In the genomic region with DNA sequence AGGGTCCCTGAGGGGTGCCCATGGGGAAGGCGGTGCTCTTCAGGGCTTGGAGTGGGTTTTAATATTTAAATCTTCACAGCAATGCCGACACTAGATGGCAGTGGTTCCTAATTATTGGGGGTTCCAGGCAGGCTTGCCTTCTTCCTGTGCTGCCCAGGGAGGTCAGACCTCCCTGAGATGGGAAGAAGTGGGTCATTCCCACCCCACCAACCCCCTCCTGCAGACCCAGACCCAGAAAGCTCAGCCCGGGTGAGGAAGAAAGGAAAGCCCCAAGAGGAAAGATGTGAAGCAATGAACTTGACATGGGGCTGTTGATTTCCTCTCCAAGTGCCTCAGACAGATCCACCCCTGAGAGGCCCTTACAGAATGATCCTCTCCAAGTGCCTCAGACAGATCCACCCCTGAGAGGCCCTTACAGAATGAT, we compare ENCODE assay signal across 8 cellular contexts.
DNase-seq lines count a peak whose midpoint lies in the region; ATAC-seq lines count a peak whose summit lies in the region.

No MANE protein-coding gene starts in this region.

- ATAC-seq in GM18867 (IDR thresholded peaks at IDR 0.05; ENCODE audit: unreplicated experiment) (peak; percentile 89), HG03060 (IDR thresholded peaks at IDR 0.05; ENCODE audit: low read depth, unreplicated experiment) (peak; percentile 54), left colon (peak; percentile 86)

- intact Hi-C loops in left colon (cut with DNase I, micrococcal nuclease), result no loop called here

- DNase-seq in Ammon's horn (ENCODE audit: low spot score) (peak; percentile 86), NCI-H2196 treated with DMSO at 0.1 percent for 48 hours (lab: John Stamatoyannopoulos, UW; ENCODE audit: unreplicated experiment) (peak; percentile 35), left colon (peak; percentile 42 to 70)
- peak; percentile 9 to 38 (median 22) for DNase-seq in activated CD4-positive, CD25-positive, alpha-beta regulatory T cell (lab: John Stamatoyannopoulos, UW)
- DNase-seq in central memory CD4-positive, alpha-beta T cell, result peak; percentile 28
- DNase-seq in stimulated activated CD4-positive, alpha-beta T cell treated with anti-CD3 and anti-CD28 coated beads, Interleukin-4, amount 100 ng/mL, for 4 hours, result peak; percentile 37 to 41

Comparison
In these comparisons a context has a peak if more than half of its experiments do, and no peak if none do; other contexts are left out.
1. Peak in every context shown above with its lines: DNase-seq and ATAC-seq.
2. DNase-seq: peak in every context shown above with its lines; median percentile 86 in Ammon's horn; 56 in left colon; 39 in stimulated activated CD4-positive, alpha-beta T cell treated with anti-CD3 and anti-CD28 coated beads, Interleukin-4, amount 100 ng/mL, for 4 hours; 35 in NCI-H2196 treated with DMSO at 0.1 percent for 48 hours; 28 in central memory CD4-positive, alpha-beta T cell; 22 in activated CD4-positive, CD25-positive, alpha-beta regulatory T cell.